15 cellular contexts compared by ENCODE assay signal in genomic region chr2:237242091-237242536, GRCh38.
DNase-seq lines count a peak whose midpoint lies in the region; ATAC-seq and TF ChIP-seq lines count a peak whose summit lies in the region.
"Had no signal": no experiment of that assay in that cellular context is flagged by ENCODE, and none has a peak within 500 bp of the region (broad histone marks: within the 10 kb centered on the region; RNA-seq: fewer than 3 reads in every experiment).

No MANE protein-coding gene starts in this region.

- DNase-seq in EH (ENCODE audit: low read depth): peak; percentile 62
- peak; percentile 36 for DNase-seq in M059J (ENCODE audit: low read depth)
- peak; percentile 72 to 78 for DNase-seq in foreskin fibroblast
- DNase-seq in sciatic nerve (ENCODE audit: low spot score): no peak
- no peak for DNase-seq in DMS 273 treated with DMSO at 0.1 percent for 48 hours (lab: John Stamatoyannopoulos, UW)
- DNase-seq in DMS79 (lab: John Stamatoyannopoulos, UW): no peak
- DNase-seq in cerebellum (ENCODE audit: low spot score): no peak
- DNase-seq: BE2C; CD8-positive, alpha-beta memory T cell; NCI-H1048; NCI-H146; NCI-H82; SK-N-SH had no signal

- intact Hi-C loops in sciatic nerve (cut with DNase I): no loop called here

- no peak overlapping the region for H3K4me3 ChIP-seq in foreskin fibroblast (ENCODE audit: low read depth in 1 of 2, low read length in 2 of 2)
- H3K4me3 ChIP-seq: K562 had no signal

- ATAC-seq in sciatic nerve: peak; percentile 74
- no peak for ATAC-seq in GM18873 (IDR thresholded peaks at IDR 0.05; ENCODE audit: low FRiP score, unreplicated experiment)
- ATAC-seq: K562 had no signal

- no peak for TF ChIP-seq CTCF in foreskin fibroblast (IDR thresholded peaks at IDR 0.05; ENCODE audit: low read depth, low read length)

Comparison
In these comparisons a context has a peak if more than half of its experiments do, and no peak if none do; other contexts are left out.
1. DNase-seq: peak in EH (single experiment), M059J (single experiment) and foreskin fibroblast (2 of 2); none in sciatic nerve (single experiment), DMS 273 treated with DMSO at 0.1 percent for 48 hours (single experiment), DMS79 (single experiment) and cerebellum (single experiment).